ENCODE assay signal across 8 cellular contexts in genomic region chr16:21857656-21858055, GRCh38. TPM values are rescaled to one million over a fixed set of nuclear protein-coding genes. Genes with fewer than 3 reads are reported as not detected.
DNase-seq lines count a peak whose midpoint lies in the region; ATAC-seq, FAIRE-seq and TF ChIP-seq lines count a peak whose summit lies in the region.
"Not testable (repeated sequence)": the region's sequence is repeated elsewhere in the genome, so short reads cannot be mapped to it uniquely, and the experiment has no call there.

Gene NPIPB4, minus strand, starts transcription at chr16:21857756. Its CDS starts 378 bp downstream, at chr16:21857378.

- H3K9ac ChIP-seq in Karpas-422 (ENCODE audit: low read length); HepG2 (ENCODE audit: insufficient read depth, low read depth, low read length): not testable (repeated sequence)

- H3K4me1 ChIP-seq in A549; Karpas-422 (ENCODE audit: low read length); HepG2 (ENCODE audit: insufficient read depth, low read length): not testable (repeated sequence)

- H3K9me3 ChIP-seq in A549; Karpas-422 (ENCODE audit: low read length); HepG2 (ENCODE audit: low read length): not testable (repeated sequence)

- not testable (repeated sequence) for H3K36me3 Mint-ChIP-seq in activated CD4-positive, alpha-beta memory T cell treated with anti-CD3 and anti-CD28 coated beads, Interleukin-2, amount 10 ng/mL, durations not matched to agents 7 days and 5 days (ENCODE audit: low read depth); MCF 10A (ENCODE audit: insufficient read depth, unreplicated experiment)

- not testable (repeated sequence) for H3K4me3 ChIP-seq in A549; Karpas-422 (ENCODE audit: low read length); fibroblast of villous mesenchyme (ENCODE audit: low read depth, low read length); HepG2 (replicated peaks in 1 of 3; ENCODE audit: insufficient read depth in 1 of 3, low read depth in 2 of 3, low read length in 3 of 3)

- not testable (repeated sequence) for BruUV-seq in MCF 10A (replicated peaks; lab: Mats Ljungman, UMichigan); HepG2 (replicated peaks; lab: Mats Ljungman, UMichigan)

- not testable (repeated sequence) for H4K20me1 ChIP-seq in Karpas-422 (ENCODE audit: insufficient read depth, low read depth, low read length); HepG2 (ENCODE audit: insufficient read depth, low read length)

- not testable (repeated sequence) for H3K27ac ChIP-seq in A549; Karpas-422 (ENCODE audit: low read length); HepG2 (ENCODE audit: extremely low read length, insufficient read depth, low read length); temporal lobe (ENCODE audit: low read depth, low read length)

- DNase-seq in A549 (ENCODE audit: low read depth in 1 of 2, low spot score in 1 of 2); Karpas-422; activated CD4-positive, alpha-beta memory T cell treated with anti-CD3 and anti-CD28 coated beads, Interleukin-2, amount 10 ng/mL, durations not matched to agents 7 days and 5 days; MCF 10A (ENCODE audit: unreplicated experiment); fibroblast of villous mesenchyme (ENCODE audit: low read depth); HepG2 (ENCODE audit: low spot score); omental fat pad (ENCODE audit: low spot score): not testable (repeated sequence)

- not testable (repeated sequence) for TF ChIP-seq POLR2A in A549 (IDR thresholded peaks at IDR 0.05; ENCODE audit: low read length); HepG2 (IDR thresholded peaks at IDR 0.05; ENCODE audit: insufficient read depth in 1 of 2, low read depth in 2 of 2, low read length in 2 of 2)

- H3K27ac Mint-ChIP-seq in activated CD4-positive, alpha-beta memory T cell treated with anti-CD3 and anti-CD28 coated beads, Interleukin-2, amount 10 ng/mL, durations not matched to agents 7 days and 5 days; MCF 10A (ENCODE audit: low read depth, unreplicated experiment): not testable (repeated sequence)

- POLR2A ChIA-PET in A549 (lab: Yijun Ruan, JAX); activated CD4-positive, alpha-beta memory T cell treated with anti-CD3 and anti-CD28 coated beads, Interleukin-2, amount 10 ng/mL, durations not matched to agents 7 days and 5 days (lab: Charles Lee); MCF 10A (lab: Yijun Ruan, JAX); HepG2 (lab: Yijun Ruan, JAX): not testable (repeated sequence)

- TF ChIP-seq EP300 in A549 (IDR thresholded peaks at IDR 0.05); HepG2 (IDR thresholded peaks at IDR 0.05; ENCODE audit: low read depth in 2 of 2, low read length in 2 of 2); HepG2 (CRISPR knock-in tag; IDR thresholded peaks at IDR 0.05; ENCODE audit: borderline replicate concordance): not testable (repeated sequence)

- not testable (repeated sequence) for H3K79me2 ChIP-seq in Karpas-422 (ENCODE audit: low read length); HepG2 (ENCODE audit: insufficient read depth, low read length)

- not testable (repeated sequence) for H3K36me3 ChIP-seq in Karpas-422 (ENCODE audit: insufficient read depth, low read length); HepG2 (replicated peaks in 1 of 2; ENCODE audit: control insufficient read depth in 1 of 2, insufficient read depth in 2 of 2, low read length in 2 of 2)

- FAIRE-seq in A549 (lab: Jason Lieb, UNC); HepG2 (lab: Jason Lieb, UNC): not testable (repeated sequence)

- intact Hi-C loops in MCF 10A (cut with micrococcal nuclease); HepG2 (cut with micrococcal nuclease; ENCODE audit: unreplicated experiment): not testable (repeated sequence)

- CTCF ChIA-PET in A549 (lab: Yijun Ruan, JAX); activated CD4-positive, alpha-beta memory T cell treated with anti-CD3 and anti-CD28 coated beads, Interleukin-2, amount 10 ng/mL, durations not matched to agents 7 days and 5 days (lab: Charles Lee); MCF 10A (lab: Yijun Ruan, JAX); HepG2 (lab: Yijun Ruan, JAX; ENCODE audit: low intra/inter-chr PET ratio, low total read pairs): not testable (repeated sequence)

- ATAC-seq in A549; HepG2; omental fat pad (ENCODE audit: low FRiP score): not testable (repeated sequence)

- not testable (repeated sequence) for H3K27me3 Mint-ChIP-seq in activated CD4-positive, alpha-beta memory T cell treated with anti-CD3 and anti-CD28 coated beads, Interleukin-2, amount 10 ng/mL, durations not matched to agents 7 days and 5 days; MCF 10A (ENCODE audit: insufficient read depth, unreplicated experiment)

- H3K4me3 Mint-ChIP-seq in activated CD4-positive, alpha-beta memory T cell treated with anti-CD3 and anti-CD28 coated beads, Interleukin-2, amount 10 ng/mL, durations not matched to agents 7 days and 5 days; MCF 10A (ENCODE audit: unreplicated experiment): not testable (repeated sequence)

- TF ChIP-seq CTCF in A549 (IDR thresholded peaks at IDR 0.05); MCF 10A (IDR thresholded peaks at IDR 0.05; ENCODE audit: unreplicated experiment); fibroblast of villous mesenchyme (IDR thresholded peaks at IDR 0.05; ENCODE audit: insufficient read depth, low read depth, low read length); HepG2 (CRISPR knock-in tag; IDR thresholded peaks at IDR 0.05); omental fat pad (IDR thresholded peaks at IDR 0.05): not testable (repeated sequence)

- not testable (repeated sequence) for H3K9me3 Mint-ChIP-seq in activated CD4-positive, alpha-beta memory T cell treated with anti-CD3 and anti-CD28 coated beads, Interleukin-2, amount 10 ng/mL, durations not matched to agents 7 days and 5 days; MCF 10A (ENCODE audit: unreplicated experiment)

- not testable (repeated sequence) for H3K9me2 ChIP-seq in Karpas-422 (replicated peaks; ENCODE audit: insufficient read depth, low read length)

- H2AFZ ChIP-seq in Karpas-422 (ENCODE audit: low read length); HepG2 (ENCODE audit: low read length): not testable (repeated sequence)

- H3K27me3 ChIP-seq in Karpas-422 (ENCODE audit: low read length); HepG2 (ENCODE audit: control insufficient read depth in 1 of 2, insufficient read depth in 2 of 2, low read length in 2 of 2): not testable (repeated sequence)

- no CpG with 5 or more reads among the region's 5 CpGs for WGBS in A549 (ENCODE audit: missing lambda C conversion rate)
- no CpG with 5 or more reads among the region's 5 CpGs for WGBS in HepG2 (ENCODE audit: low lambda C conversion rate)

- H3K4me1 Mint-ChIP-seq in activated CD4-positive, alpha-beta memory T cell treated with anti-CD3 and anti-CD28 coated beads, Interleukin-2, amount 10 ng/mL, durations not matched to agents 7 days and 5 days; MCF 10A (ENCODE audit: insufficient read depth, unreplicated experiment): not testable (repeated sequence)

- in situ Hi-C loops in HepG2 (cut with HindIII; ENCODE audit: extremely low pct_ligation_motif_present, low pct_unique_long_range_greater_than_20kb): not testable (repeated sequence)

- not testable (repeated sequence) for TF ChIP-seq RAD21 in A549 (conservative IDR thresholded peaks at IDR 0.05 in 1 of 2, IDR thresholded peaks at IDR 0.05 in 1 of 2); HepG2 (CRISPR knock-in tag; IDR thresholded peaks at IDR 0.05)

- H3K4me2 ChIP-seq in A549; Karpas-422 (ENCODE audit: low read depth, low read length, poor library complexity, severe bottlenecking); HepG2 (ENCODE audit: low read depth, low read length): not testable (repeated sequence)

RNA-seq across cellular contexts. Expression of gene NPIPB4, which starts in this region (rescaled TPM):
- polyA plus RNA-seq in A549 (2011; rRNA removed): 20.9 and 30.5 TPM in 2 replicates
- 7.7 and 15.2 TPM in 2 replicates for polyA plus RNA-seq in A549 (2012; cell fraction: cytosol; rRNA removed)
- polyA plus RNA-seq in A549 (2012; cell fraction: nucleus; rRNA removed): 58.6 and 116 TPM in 2 replicates
- polyA plus RNA-seq in A549 (2017; fragmentation: RNase III; extraction: RNeasy Plus Mini Kit Qiagen cat#74134 plus additional on column Dnase treatment): 24.4 to 29.2 TPM (median 25.5 TPM) in 3 replicates
- 40.7 and 49.7 TPM in 2 replicates for polyA minus RNA-seq in A549 (2011; rRNA and poly(A)+ RNA removed)
- total RNA-seq in Karpas-422 (2014; rRNA removed; shearing (Covaris generic); ENCODE audit: low replicate concordance): 51.0 and 52.5 TPM in 2 replicates
- 100 to 1,000 TPM in 1 of 2 experiments, 10 to 100 TPM in 1; 96.4 to 108 TPM for total RNA-seq in activated CD4-positive, alpha-beta memory T cell treated with anti-CD3 and anti-CD28 coated beads, Interleukin-2, amount 10 ng/mL, durations not matched to agents 7 days and 5 days
- total RNA-seq in MCF 10A (2022): 197 and 224 TPM in 2 replicates
- 48.8 and 62.8 TPM in 2 replicates for total RNA-seq in fibroblast of villous mesenchyme
- total RNA-seq in HepG2 (2016; rRNA removed; fragmentation: Illumina TruSeq; extraction: Trizol): 18.8 and 33.9 TPM in 2 replicates
- total RNA-seq in HepG2 (2016; cell fraction: cytosol; rRNA removed; fragmentation: Illumina TruSeq; extraction: Trizol; ENCODE audit: low read depth): 24.9 and 28.1 TPM in 2 replicates
- total RNA-seq in HepG2 (2016; cell fraction: insoluble cytoplasmic fraction; rRNA removed; fragmentation: Illumina TruSeq; extraction: Trizol): 16.7 and 36.5 TPM in 2 replicates
- total RNA-seq in HepG2 (2016; cell fraction: membrane; rRNA removed; fragmentation: Illumina TruSeq; extraction: Trizol): 24.3 and 31.1 TPM in 2 replicates
- 105 and 121 TPM in 2 replicates for total RNA-seq in HepG2 (2016; cell fraction: nucleus; rRNA removed; fragmentation: Illumina TruSeq; extraction: Trizol)
- polyA plus RNA-seq in HepG2 (2011; rRNA removed): 33.2 and 41.0 TPM in 2 replicates
- 8.2 and 13.4 TPM in 2 replicates for polyA plus RNA-seq in HepG2 (2011; cell fraction: cytosol; rRNA removed)
- polyA plus RNA-seq in HepG2 (2011; cell fraction: nucleus; rRNA removed): 43.7 and 77.6 TPM in 2 replicates
- 58.6 and 76.6 TPM in 2 replicates for polyA plus RNA-seq in HepG2 (2012)
- polyA plus RNA-seq in HepG2 (2016; cell fraction: cytosol; fragmentation: Illumina TruSeq; extraction: Trizol; ENCODE audit: low read depth): 1.1 and 1.7 TPM in 2 replicates
- 17.2 and 23.3 TPM in 2 replicates for polyA plus RNA-seq in HepG2 (2016; cell fraction: insoluble cytoplasmic fraction; fragmentation: Illumina TruSeq; extraction: Trizol; ENCODE audit: low read depth)
- polyA plus RNA-seq in HepG2 (2016; cell fraction: membrane; fragmentation: Illumina TruSeq; extraction: Trizol; ENCODE audit: low read depth): 6.5 and 6.6 TPM in 2 replicates
- 481 and 635 TPM in 2 replicates for polyA plus RNA-seq in HepG2 (2016; cell fraction: nucleus; fragmentation: Illumina TruSeq; extraction: Trizol; ENCODE audit: insufficient read depth, low read depth)
- 97.3 and 102 TPM in 2 replicates for polyA minus RNA-seq in HepG2 (2011; rRNA and poly(A)+ RNA removed; ENCODE audit: low replicate concordance)
- polyA minus RNA-seq in HepG2 (2011; cell fraction: cytosol; rRNA and poly(A)+ RNA removed): 14.7 and 19.8 TPM in 2 replicates
- 211 and 225 TPM in 2 replicates for polyA minus RNA-seq in HepG2 (2011; cell fraction: nucleus; rRNA and poly(A)+ RNA removed)
- total RNA-seq in omental fat pad: 100 to 1,000 TPM in 2 of 4 donors, 10 to 100 TPM in 2; 34.9 to 195 (median 94.1) TPM
- 45.0 TPM for total RNA-seq in temporal lobe
